1 cellular context compared by ENCODE assay signal in the genomic region with DNA sequence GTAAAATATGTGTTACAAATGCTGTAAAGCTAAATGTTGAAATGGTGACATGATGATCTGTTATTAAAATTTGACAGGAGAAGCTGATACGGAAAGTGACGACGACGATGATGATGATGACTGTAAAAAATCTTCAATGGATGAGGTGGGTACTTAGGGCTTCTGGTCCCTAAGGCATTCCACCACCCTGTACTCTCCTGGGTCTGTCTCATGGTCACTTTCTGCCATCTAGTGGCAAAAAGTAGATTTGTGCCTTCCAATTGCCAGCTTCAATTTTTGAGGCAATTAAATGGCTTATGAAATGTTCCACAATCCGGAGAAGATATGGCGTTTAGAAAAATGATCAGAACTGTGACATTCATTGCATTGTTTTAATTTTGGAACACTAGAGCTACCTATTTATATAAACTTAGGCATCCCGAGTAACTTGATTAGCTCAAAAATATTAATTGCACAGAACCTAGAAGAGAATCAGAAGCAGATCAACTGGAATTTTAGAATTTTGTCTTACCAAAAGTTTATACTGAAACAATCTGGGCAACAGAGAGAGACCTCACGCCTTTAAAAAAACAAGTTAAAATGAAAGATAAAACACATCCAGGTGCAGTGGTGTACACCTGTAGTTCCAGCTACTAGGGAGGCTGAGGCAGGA.
A peak's percentile ranks its signal among the peaks of the same experiment; 100 is the strongest.
TF ChIP-seq lines count a peak whose summit lies in the region.

No MANE protein-coding gene starts in this region.

TF ChIP-seq in HepG2, 621 proteins besides CTCF, POLR2A, EP300 and RAD21 (continued from another document):
- TF ChIP-seq, protein P1, sequence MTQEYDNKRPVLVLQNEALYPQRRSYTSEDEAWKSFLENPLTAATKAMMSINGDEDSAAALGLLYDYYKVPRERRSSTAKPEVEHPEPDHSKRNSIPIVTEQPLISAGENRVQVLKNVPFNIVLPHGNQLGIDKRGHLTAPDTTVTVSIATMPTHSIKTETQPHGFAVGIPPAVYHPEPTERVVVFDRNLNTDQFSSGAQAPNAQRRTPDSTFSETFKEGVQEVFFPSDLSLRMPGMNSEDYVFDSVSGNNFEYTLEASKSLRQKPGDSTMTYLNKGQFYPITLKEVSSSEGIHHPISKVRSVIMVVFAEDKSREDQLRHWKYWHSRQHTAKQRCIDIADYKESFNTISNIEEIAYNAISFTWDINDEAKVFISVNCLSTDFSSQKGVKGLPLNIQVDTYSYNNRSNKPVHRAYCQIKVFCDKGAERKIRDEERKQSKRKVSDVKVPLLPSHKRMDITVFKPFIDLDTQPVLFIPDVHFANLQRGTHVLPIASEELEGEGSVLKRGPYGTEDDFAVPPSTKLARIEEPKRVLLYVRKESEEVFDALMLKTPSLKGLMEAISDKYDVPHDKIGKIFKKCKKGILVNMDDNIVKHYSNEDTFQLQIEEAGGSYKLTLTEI (CRISPR knock-in tag; conservative IDR thresholded peaks at IDR 0.05), result no peak
- TF ChIP-seq ZNF205 (CRISPR knock-in tag; IDR thresholded peaks at IDR 0.05) (no peak), GLI4 (CRISPR knock-in tag; IDR thresholded peaks at IDR 0.05; ENCODE audit: borderline replicate concordance) (no peak), SSRP1 (CRISPR knock-in tag; IDR thresholded peaks at IDR 0.05) (0 out of 2 replicates have a peak, but pooled peaks have one; percentile 55), CREB1 (IDR thresholded peaks at IDR 0.05) (peak; percentile 56), CREB1 (CRISPR knock-in tag; IDR thresholded peaks at IDR 0.05) (no peak), ZNF614 (CRISPR knock-in tag; IDR thresholded peaks at IDR 0.05; ENCODE audit: borderline replicate concordance) (0 out of 2 replicates have a peak, but pooled peaks have one; percentile 33), EHMT2 (IDR thresholded peaks at IDR 0.05; ENCODE audit: borderline replicate concordance, low read depth, low read length) (no peak), KDM5A (IDR thresholded peaks at IDR 0.05; ENCODE audit: borderline replicate concordance, low read length) (0 out of 2 replicates have a peak, but pooled peaks have one; percentile 35), ZNF768 (CRISPR knock-in tag; IDR thresholded peaks at IDR 0.05) (no peak), ZNF337 (CRISPR knock-in tag; IDR thresholded peaks at IDR 0.05; ENCODE audit: borderline replicate concordance, low read depth) (no peak)
- TF ChIP-seq, protein P2, sequence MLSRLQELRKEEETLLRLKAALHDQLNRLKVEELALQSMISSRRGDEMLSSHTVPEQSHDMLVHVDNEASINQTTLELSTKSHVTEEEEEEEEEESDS (CRISPR knock-in tag; IDR thresholded peaks at IDR 0.05; ENCODE audit: borderline replicate concordance), result no peak
- TF ChIP-seq, protein P3, sequence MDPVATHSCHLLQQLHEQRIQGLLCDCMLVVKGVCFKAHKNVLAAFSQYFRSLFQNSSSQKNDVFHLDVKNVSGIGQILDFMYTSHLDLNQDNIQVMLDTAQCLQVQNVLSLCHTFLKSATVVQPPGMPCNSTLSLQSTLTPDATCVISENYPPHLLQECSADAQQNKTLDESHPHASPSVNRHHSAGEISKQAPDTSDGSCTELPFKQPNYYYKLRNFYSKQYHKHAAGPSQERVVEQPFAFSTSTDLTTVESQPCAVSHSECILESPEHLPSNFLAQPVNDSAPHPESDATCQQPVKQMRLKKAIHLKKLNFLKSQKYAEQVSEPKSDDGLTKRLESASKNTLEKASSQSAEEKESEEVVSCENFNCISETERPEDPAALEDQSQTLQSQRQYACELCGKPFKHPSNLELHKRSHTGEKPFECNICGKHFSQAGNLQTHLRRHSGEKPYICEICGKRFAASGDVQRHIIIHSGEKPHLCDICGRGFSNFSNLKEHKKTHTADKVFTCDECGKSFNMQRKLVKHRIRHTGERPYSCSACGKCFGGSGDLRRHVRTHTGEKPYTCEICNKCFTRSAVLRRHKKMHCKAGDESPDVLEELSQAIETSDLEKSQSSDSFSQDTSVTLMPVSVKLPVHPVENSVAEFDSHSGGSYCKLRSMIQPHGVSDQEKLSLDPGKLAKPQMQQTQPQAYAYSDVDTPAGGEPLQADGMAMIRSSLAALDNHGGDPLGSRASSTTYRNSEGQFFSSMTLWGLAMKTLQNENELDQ (CRISPR knock-in tag; IDR thresholded peaks at IDR 0.05; ENCODE audit: borderline replicate concordance), result no peak
